ENCODE assay signal across 15 cellular contexts in genomic region chr22:19036523-19037273, GRCh38.
DNase-seq lines count a peak whose midpoint lies in the region; ATAC-seq, FAIRE-seq and TF ChIP-seq lines count a peak whose summit lies in the region.
"Had no signal": no experiment of that assay in that cellular context is flagged by ENCODE, and none has a peak within 500 bp of the region (broad histone marks: within the 10 kb centered on the region; RNA-seq: fewer than 3 reads in every experiment).

No MANE protein-coding gene starts in this region.

- H3K9me3 ChIP-seq in AG04450 (ENCODE audit: control insufficient read depth, insufficient read depth, low read length) (no peaks in the 10 kb centered on the region), WERI-Rb-1 (ENCODE audit: severe bottlenecking) (no peaks in the 10 kb centered on the region), keratinocyte (ENCODE audit: control insufficient read depth, low read depth, low read length) (no peaks in the 10 kb centered on the region)
- H3K9me3 ChIP-seq: thyroid gland had no signal

- DNase-seq in AG04450 (ENCODE audit: low read depth, low spot score) (no peak), H7 (peak; percentile 72), WERI-Rb-1 (peak; percentile 49), keratinocyte (ENCODE audit: low read depth, low spot score) (no peak), iPS-NIHi11 (ENCODE audit: low spot score) (no peak), NCI-H1694 (lab: John Stamatoyannopoulos, UW) (no peak), hypothalamus (lab: John Stamatoyannopoulos, UW) (no peak)
- DNase-seq: caudate nucleus, foreskin melanocyte, midbrain, NCI-H187 treated with DMSO at 0.1 percent for 48 hours had no signal

- no peaks in the 10 kb centered on the region for H3K9me1 ChIP-seq in keratinocyte (ENCODE audit: control insufficient read depth, extremely low read depth, insufficient read depth, low read length)

- no peaks in the 10 kb centered on the region for H3K27me3 ChIP-seq in AG04450 (ENCODE audit: control insufficient read depth, insufficient read depth, low read length)
- no peaks in the 10 kb centered on the region for H3K27me3 ChIP-seq in H7 (ENCODE audit: control insufficient read depth, insufficient read depth, low read length)
- H3K27me3 ChIP-seq in WERI-Rb-1 (ENCODE audit: insufficient read depth, low read depth, severe bottlenecking) = no peaks in the 10 kb centered on the region
- no peaks in the 10 kb centered on the region for H3K27me3 ChIP-seq in keratinocyte (ENCODE audit: control insufficient read depth, extremely low read depth, insufficient read depth, low read length)
- H3K27me3 ChIP-seq: thyroid gland had no signal

- no peak overlapping the region for H3K4me2 ChIP-seq in keratinocyte (ENCODE audit: control insufficient read depth, extremely low read depth, insufficient read depth, low read depth, low read length)

- dilution Hi-C loops in keratinocyte (cut with MboI; ENCODE audit: extremely low pct_ligation_motif_present, low sequenced_read_pairs) = no loop called here

- H2AFZ ChIP-seq in keratinocyte (ENCODE audit: control insufficient read depth, low read length) = no peak overlapping the region

- H4K20me1 ChIP-seq in keratinocyte (ENCODE audit: control insufficient read depth, extremely low read depth, insufficient read depth, low read length) = peaks cover 8% of the 10 kb centered on the region

- no peaks in the 10 kb centered on the region for H3K79me2 ChIP-seq in keratinocyte (ENCODE audit: control insufficient read depth, insufficient read depth, low read length)

- H3K27ac ChIP-seq in AG04450 (ENCODE audit: low read depth, low read length) = no peak overlapping the region
- no peak overlapping the region for H3K27ac ChIP-seq in WERI-Rb-1
- no peak overlapping the region for H3K27ac ChIP-seq in keratinocyte (ENCODE audit: control insufficient read depth, insufficient read depth, low read length)
- H3K27ac ChIP-seq: thyroid gland had no signal

- H3K4me1 ChIP-seq in keratinocyte (ENCODE audit: control insufficient read depth, extremely low read depth, insufficient read depth, low read length) = no peaks in the 10 kb centered on the region
- H3K4me1 ChIP-seq: thyroid gland had no signal

- CTCF ChIA-PET in AG04450 (lab: Charles Lee) = no interaction called here

- TF ChIP-seq CTCF in AG04450 (IDR thresholded peaks at IDR 0.05; ENCODE audit: low read depth, low read length) (peak; percentile 17; the same call in 1 of the 2 replicates), WERI-Rb-1 (IDR thresholded peaks at IDR 0.05; ENCODE audit: low read depth, low read length) (peak; percentile 63), keratinocyte (optimal IDR thresholded peaks at IDR 0.05 in 1 of 3, IDR thresholded peaks at IDR 0.05 in 1 of 3, conservative IDR thresholded peaks at IDR 0.05 in 1 of 3; ENCODE audit: extremely low read depth in 1 of 3, insufficient read depth in 2 of 3, low read length in 3 of 3) (peak in 2 of 3 experiments; percentile 2 to 43)

- H3K9ac ChIP-seq in keratinocyte (ENCODE audit: control insufficient read depth, extremely low read depth, insufficient read depth, low read length) = no peak overlapping the region

- POLR2A ChIA-PET in AG04450 (lab: Yijun Ruan, JAX) = no interaction called here

- FAIRE-seq in keratinocyte (lab: Jason Lieb, UNC) = no peak
- FAIRE-seq: GM12891, RCC 7860 had no signal

- ATAC-seq in GM21717 (IDR thresholded peaks at IDR 0.05; ENCODE audit: unreplicated experiment) = no peak

- H3K4me3 ChIP-seq in AG04450 (ENCODE audit: low read depth, low read length) (no peak overlapping the region), H7 (ENCODE audit: insufficient read depth, low read depth, low read length) (no peak overlapping the region), WERI-Rb-1 (ENCODE audit: low read depth, low read length) (no peak overlapping the region), keratinocyte (ENCODE audit: control insufficient read depth in 2 of 3, extremely low read depth in 1 of 3, insufficient read depth in 2 of 3, low read depth in 1 of 3, low read length in 3 of 3) (no peak overlapping the region)
- H3K4me3 ChIP-seq: thyroid gland had no signal

- H3K36me3 ChIP-seq in H7 (replicated peaks; ENCODE audit: control insufficient read depth, insufficient read depth, low read length) (peaks cover 2% of the 10 kb centered on the region), WERI-Rb-1 (peaks cover 14% of the 10 kb centered on the region), keratinocyte (ENCODE audit: control insufficient read depth in 2 of 2, extremely low read depth in 1 of 2, insufficient read depth in 2 of 2, low read length in 2 of 2) (peaks cover 0 to 14% of the 10 kb centered on the region in 2 experiments)

Comparison
In these comparisons a context has a peak if more than half of its experiments do, and no peak if none do; other contexts are left out.
1. DNase-seq: peak in H7 (single experiment) and WERI-Rb-1 (single experiment); none in AG04450 (single experiment), keratinocyte (single experiment), iPS-NIHi11 (single experiment), NCI-H1694 (single experiment) and hypothalamus (0 of 51).
2. Peak in every context shown above with its lines, with median percentiles within 50 percentile points of each other: CTCF ChIP-seq.